1 cellular context compared by ENCODE assay signal in the genomic region with DNA sequence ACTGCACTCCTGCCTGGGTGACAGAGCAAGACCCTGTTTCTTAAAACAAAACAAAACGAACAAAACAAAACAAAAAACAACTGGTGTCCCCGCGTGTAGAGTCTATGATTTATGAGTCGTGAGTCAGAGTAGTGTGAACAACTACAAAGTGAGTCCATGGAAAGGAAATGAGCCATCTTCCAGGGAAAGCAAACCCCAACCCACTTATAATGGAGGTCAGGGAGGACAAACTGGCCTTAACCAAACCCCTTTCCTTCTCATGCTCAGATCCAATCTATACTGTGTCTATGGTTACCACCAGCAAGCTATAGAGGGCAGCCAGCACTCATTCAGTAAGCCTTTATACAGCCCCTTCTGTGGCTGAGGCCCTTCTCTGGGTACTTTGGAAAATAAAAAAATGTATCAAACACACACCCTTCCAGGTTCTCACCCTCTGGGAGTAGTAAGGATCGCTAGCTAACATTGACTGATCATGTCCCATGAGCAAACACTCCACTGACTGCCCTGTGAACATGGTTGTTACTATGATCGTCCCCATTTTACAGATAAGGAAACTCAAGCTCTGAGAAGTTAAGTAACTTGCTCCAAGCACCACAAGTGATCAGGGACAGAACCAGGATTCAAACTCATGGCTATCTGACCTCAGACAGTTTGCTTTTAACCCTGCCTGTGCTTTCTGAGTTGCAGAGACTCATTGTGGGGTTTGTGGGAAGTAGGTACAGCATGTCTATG.
TF ChIP-seq lines count a peak whose summit lies in the region.

No MANE protein-coding gene starts in this region.

TF ChIP-seq in K562, 482 proteins besides CTCF, POLR2A, EP300 and RAD21 (continued from another document and continues in another):
- TF ChIP-seq, protein P1, sequence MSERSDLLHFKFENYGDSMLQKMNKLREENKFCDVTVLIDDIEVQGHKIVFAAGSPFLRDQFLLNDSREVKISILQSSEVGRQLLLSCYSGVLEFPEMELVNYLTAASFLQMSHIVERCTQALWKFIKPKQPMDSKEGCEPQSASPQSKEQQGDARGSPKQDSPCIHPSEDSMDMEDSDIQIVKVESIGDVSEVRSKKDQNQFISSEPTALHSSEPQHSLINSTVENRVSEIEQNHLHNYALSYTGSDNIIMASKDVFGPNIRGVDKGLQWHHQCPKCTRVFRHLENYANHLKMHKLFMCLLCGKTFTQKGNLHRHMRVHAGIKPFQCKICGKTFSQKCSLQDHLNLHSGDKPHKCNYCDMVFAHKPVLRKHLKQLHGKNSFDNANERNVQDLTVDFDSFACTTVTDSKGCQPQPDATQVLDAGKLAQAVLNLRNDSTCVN (CRISPR knock-in tag; IDR thresholded peaks at IDR 0.05): no peak
- no peak for TF ChIP-seq ZNF175 (CRISPR knock-in tag; IDR thresholded peaks at IDR 0.05; ENCODE audit: low read depth)
- TF ChIP-seq SIX5 (IDR thresholded peaks at IDR 0.05; ENCODE audit: borderline replicate concordance in 1 of 2, insufficient read depth in 1 of 2, low read depth in 1 of 2, low read length in 2 of 2): no peak
- TF ChIP-seq, protein P2, sequence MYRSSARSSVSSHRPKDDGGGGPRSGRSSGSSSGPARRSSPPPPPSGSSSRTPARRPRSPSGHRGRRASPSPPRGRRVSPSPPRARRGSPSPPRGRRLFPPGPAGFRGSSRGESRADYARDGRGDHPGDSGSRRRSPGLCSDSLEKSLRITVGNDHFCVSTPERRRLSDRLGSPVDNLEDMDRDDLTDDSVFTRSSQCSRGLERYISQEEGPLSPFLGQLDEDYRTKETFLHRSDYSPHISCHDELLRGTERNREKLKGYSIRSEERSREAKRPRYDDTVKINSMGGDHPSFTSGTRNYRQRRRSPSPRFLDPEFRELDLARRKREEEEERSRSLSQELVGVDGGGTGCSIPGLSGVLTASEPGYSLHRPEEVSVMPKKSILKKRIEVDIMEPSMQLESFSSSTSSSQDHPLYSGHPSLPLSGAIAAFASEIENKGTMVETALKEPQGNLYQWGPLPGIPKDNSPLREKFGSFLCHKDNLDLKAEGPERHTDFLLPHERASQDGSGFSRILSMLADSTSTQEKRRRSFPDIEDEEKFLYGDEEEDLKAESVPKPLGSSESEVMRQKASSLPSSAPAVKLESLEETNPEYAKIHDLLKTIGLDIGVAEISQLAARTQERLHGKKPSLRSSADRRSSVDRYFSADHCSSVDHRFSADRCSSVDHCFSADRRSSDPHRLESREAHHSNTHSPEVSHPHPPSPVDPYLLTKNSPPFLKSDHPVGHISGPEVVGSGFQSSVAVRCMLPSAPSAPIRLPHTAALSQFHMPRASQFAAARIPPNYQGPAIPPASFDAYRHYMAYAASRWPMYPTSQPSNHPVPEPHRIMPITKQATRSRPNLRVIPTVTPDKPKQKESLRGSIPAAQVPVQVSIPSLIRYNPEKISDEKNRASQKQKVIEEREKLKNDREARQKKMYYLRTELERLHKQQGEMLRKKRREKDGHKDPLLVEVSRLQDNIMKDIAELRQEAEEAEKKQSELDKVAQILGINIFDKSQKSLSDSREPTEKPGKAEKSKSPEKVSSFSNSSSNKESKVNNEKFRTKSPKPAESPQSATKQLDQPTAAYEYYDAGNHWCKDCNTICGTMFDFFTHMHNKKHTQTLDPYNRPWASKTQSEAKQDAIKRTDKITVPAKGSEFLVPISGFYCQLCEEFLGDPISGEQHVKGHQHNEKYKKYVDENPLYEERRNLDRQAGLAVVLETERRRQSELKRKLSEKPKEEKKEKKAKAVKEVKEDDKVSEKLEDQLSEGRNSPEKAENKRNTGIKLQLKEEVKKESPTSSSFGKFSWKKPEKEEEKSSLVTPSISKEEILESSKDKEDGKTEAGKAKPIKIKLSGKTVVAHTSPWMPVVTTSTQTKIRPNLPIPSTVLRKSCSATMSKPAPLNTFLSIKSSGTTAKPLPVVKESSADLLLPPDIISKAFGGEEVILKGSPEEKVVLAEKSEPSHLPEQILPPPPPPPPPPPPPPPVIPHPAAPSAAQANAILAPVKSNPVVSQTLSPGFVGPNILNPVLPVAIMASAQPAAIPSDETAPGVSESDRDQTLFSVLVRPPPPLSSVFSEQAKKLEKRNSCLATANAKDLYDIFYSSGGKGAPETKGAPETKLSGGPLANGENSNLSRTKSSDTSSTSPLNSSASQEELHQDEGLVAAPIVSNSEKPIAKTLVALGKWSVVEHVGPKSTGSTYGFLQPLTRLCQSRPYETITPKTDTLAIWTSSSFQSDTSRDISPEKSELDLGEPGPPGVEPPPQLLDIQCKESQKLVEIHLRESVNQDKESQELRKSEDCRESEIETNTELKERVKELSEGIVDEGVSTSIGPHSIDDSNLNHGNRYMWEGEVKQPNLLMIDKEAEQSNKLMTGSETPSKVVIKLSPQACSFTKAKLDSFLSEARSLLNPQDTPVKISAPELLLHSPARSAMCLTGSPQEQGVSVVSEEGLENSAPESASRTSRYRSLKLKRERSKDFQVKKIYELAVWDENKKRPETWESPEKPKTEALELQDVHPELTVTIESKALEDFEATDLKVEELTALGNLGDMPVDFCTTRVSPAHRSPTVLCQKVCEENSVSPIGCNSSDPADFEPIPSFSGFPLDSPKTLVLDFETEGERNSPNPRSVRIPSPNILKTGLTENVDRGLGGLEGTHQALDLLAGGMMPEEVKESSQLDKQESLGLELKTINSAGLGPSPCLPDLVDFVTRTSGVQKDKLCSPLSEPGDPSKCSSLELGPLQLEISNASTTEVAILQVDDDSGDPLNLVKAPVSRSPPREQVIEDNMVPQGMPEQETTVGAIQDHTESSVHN (IDR thresholded peaks at IDR 0.05; ENCODE audit: borderline replicate concordance in 1 of 2, low read depth in 1 of 2): no peak
- TF ChIP-seq, protein P3, sequence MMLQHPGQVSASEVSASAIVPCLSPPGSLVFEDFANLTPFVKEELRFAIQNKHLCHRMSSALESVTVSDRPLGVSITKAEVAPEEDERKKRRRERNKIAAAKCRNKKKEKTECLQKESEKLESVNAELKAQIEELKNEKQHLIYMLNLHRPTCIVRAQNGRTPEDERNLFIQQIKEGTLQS (IDR thresholded peaks at IDR 0.05): peak; percentile 60
- TF ChIP-seq, protein P3 (CRISPR knock-in tag; conservative IDR thresholded peaks at IDR 0.05): no peak
- TF ChIP-seq, protein P4, sequence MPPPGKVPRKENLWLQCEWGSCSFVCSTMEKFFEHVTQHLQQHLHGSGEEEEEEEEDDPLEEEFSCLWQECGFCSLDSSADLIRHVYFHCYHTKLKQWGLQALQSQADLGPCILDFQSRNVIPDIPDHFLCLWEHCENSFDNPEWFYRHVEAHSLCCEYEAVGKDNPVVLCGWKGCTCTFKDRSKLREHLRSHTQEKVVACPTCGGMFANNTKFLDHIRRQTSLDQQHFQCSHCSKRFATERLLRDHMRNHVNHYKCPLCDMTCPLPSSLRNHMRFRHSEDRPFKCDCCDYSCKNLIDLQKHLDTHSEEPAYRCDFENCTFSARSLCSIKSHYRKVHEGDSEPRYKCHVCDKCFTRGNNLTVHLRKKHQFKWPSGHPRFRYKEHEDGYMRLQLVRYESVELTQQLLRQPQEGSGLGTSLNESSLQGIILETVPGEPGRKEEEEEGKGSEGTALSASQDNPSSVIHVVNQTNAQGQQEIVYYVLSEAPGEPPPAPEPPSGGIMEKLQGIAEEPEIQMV (tag; conservative IDR thresholded peaks at IDR 0.05; ENCODE audit: low read depth): no peak
- TF ChIP-seq, protein P5, sequence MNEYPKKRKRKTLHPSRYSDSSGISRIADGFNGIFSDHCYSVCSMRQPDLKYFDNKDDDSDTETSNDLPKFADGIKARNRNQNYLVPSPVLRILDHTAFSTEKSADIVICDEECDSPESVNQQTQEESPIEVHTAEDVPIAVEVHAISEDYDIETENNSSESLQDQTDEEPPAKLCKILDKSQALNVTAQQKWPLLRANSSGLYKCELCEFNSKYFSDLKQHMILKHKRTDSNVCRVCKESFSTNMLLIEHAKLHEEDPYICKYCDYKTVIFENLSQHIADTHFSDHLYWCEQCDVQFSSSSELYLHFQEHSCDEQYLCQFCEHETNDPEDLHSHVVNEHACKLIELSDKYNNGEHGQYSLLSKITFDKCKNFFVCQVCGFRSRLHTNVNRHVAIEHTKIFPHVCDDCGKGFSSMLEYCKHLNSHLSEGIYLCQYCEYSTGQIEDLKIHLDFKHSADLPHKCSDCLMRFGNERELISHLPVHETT (CRISPR knock-in tag; conservative IDR thresholded peaks at IDR 0.05 in 1 of 2, IDR thresholded peaks at IDR 0.05 in 1 of 2): no peak
- peak; percentile 42; the same call in 1 of the 2 replicates for TF ChIP-seq SOX6 (IDR thresholded peaks at IDR 0.05)
- TF ChIP-seq ZNF561 (CRISPR knock-in tag; conservative IDR thresholded peaks at IDR 0.05): no peak
- peak; percentile 60 for TF ChIP-seq RFX1 (IDR thresholded peaks at IDR 0.05)
- TF ChIP-seq PRMT5 (CRISPR knock-in tag; IDR thresholded peaks at IDR 0.05): no peak
- 0 out of 2 replicates have a peak, but pooled peaks have one; percentile 29 for TF ChIP-seq ESRRA (IDR thresholded peaks at IDR 0.05; ENCODE audit: borderline replicate concordance, low read depth)
- TF ChIP-seq NR2F6 (CRISPR knock-in tag; IDR thresholded peaks at IDR 0.05): no peak
- no peak for TF ChIP-seq GTF2F1 (IDR thresholded peaks at IDR 0.05; ENCODE audit: low read depth, low read length)
- TF ChIP-seq CHD2 (IDR thresholded peaks at IDR 0.05; ENCODE audit: low read depth, low read length): no peak
- TF ChIP-seq, protein P6, sequence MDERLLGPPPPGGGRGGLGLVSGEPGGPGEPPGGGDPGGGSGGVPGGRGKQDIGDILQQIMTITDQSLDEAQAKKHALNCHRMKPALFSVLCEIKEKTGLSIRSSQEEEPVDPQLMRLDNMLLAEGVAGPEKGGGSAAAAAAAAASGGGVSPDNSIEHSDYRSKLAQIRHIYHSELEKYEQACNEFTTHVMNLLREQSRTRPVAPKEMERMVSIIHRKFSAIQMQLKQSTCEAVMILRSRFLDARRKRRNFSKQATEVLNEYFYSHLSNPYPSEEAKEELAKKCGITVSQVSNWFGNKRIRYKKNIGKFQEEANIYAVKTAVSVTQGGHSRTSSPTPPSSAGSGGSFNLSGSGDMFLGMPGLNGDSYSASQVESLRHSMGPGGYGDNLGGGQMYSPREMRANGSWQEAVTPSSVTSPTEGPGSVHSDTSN (CRISPR knock-in tag; IDR thresholded peaks at IDR 0.05; ENCODE audit: low read depth): no peak
- TF ChIP-seq, protein P6 (tag; conservative IDR thresholded peaks at IDR 0.05; ENCODE audit: low read depth): peak; percentile 87
- TF ChIP-seq MCM2 (IDR thresholded peaks at IDR 0.05; ENCODE audit: low read depth): no peak
- no peak for TF ChIP-seq ZNF830 (CRISPR knock-in tag; IDR thresholded peaks at IDR 0.05)
- no peak for TF ChIP-seq ZC3H8 (IDR thresholded peaks at IDR 0.05)
- TF ChIP-seq CEBPB (tag; IDR thresholded peaks at IDR 0.05): no peak
- TF ChIP-seq TAF15 (IDR thresholded peaks at IDR 0.05; ENCODE audit: low read depth, low read length): no peak
- TF ChIP-seq, protein P7, sequence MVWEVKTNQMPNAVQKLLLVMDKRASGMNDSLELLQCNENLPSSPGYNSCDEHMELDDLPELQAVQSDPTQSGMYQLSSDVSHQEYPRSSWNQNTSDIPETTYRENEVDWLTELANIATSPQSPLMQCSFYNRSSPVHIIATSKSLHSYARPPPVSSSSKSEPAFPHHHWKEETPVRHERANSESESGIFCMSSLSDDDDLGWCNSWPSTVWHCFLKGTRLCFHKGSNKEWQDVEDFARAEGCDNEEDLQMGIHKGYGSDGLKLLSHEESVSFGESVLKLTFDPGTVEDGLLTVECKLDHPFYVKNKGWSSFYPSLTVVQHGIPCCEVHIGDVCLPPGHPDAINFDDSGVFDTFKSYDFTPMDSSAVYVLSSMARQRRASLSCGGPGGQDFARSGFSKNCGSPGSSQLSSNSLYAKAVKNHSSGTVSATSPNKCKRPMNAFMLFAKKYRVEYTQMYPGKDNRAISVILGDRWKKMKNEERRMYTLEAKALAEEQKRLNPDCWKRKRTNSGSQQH (CRISPR knock-in tag; IDR thresholded peaks at IDR 0.05): no peak
- TF ChIP-seq, protein P8, sequence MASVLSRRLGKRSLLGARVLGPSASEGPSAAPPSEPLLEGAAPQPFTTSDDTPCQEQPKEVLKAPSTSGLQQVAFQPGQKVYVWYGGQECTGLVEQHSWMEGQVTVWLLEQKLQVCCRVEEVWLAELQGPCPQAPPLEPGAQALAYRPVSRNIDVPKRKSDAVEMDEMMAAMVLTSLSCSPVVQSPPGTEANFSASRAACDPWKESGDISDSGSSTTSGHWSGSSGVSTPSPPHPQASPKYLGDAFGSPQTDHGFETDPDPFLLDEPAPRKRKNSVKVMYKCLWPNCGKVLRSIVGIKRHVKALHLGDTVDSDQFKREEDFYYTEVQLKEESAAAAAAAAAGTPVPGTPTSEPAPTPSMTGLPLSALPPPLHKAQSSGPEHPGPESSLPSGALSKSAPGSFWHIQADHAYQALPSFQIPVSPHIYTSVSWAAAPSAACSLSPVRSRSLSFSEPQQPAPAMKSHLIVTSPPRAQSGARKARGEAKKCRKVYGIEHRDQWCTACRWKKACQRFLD (CRISPR knock-in tag; IDR thresholded peaks at IDR 0.05): no peak
- no peak for TF ChIP-seq FUS (optimal IDR thresholded peaks at IDR 0.05; ENCODE audit: low read depth, low read length)
- TF ChIP-seq FOXJ2 (tag; IDR thresholded peaks at IDR 0.05): no peak
- TF ChIP-seq, protein P9, sequence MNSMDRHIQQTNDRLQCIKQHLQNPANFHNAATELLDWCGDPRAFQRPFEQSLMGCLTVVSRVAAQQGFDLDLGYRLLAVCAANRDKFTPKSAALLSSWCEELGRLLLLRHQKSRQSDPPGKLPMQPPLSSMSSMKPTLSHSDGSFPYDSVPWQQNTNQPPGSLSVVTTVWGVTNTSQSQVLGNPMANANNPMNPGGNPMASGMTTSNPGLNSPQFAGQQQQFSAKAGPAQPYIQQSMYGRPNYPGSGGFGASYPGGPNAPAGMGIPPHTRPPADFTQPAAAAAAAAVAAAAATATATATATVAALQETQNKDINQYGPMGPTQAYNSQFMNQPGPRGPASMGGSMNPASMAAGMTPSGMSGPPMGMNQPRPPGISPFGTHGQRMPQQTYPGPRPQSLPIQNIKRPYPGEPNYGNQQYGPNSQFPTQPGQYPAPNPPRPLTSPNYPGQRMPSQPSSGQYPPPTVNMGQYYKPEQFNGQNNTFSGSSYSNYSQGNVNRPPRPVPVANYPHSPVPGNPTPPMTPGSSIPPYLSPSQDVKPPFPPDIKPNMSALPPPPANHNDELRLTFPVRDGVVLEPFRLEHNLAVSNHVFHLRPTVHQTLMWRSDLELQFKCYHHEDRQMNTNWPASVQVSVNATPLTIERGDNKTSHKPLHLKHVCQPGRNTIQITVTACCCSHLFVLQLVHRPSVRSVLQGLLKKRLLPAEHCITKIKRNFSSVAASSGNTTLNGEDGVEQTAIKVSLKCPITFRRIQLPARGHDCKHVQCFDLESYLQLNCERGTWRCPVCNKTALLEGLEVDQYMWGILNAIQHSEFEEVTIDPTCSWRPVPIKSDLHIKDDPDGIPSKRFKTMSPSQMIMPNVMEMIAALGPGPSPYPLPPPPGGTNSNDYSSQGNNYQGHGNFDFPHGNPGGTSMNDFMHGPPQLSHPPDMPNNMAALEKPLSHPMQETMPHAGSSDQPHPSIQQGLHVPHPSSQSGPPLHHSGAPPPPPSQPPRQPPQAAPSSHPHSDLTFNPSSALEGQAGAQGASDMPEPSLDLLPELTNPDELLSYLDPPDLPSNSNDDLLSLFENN (IDR thresholded peaks at IDR 0.05; ENCODE audit: low read depth in 2 of 2, low read length in 2 of 2): no peak
- TF ChIP-seq SMC3 (conservative IDR thresholded peaks at IDR 0.05; ENCODE audit: insufficient read depth, low read depth, low read length): no peak
- no peak for TF ChIP-seq C11orf30 (IDR thresholded peaks at IDR 0.05; ENCODE audit: low read depth)
